ENCODE assay signal across 9 cellular contexts in the genomic region with DNA sequence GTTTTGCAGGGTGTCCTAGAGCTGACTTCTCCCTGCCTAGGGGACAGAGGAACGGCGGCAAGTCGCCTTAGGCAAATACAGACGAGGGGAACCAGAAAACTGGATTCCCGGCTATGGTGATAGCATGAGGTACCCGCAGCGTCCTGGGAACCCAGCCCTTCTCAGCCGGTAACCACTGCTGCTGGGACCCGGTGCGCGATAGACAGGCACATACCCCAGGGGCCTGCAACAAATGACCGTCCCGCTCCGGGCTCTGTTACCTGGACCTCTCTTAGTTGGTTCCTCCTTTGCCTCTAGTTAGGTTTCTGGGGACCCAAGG. TPM values are rescaled to one million over a fixed set of nuclear protein-coding genes. Genes with fewer than 3 reads are reported as not detected.
DNase-seq lines count a peak whose midpoint lies in the region; ATAC-seq, FAIRE-seq and TF ChIP-seq lines count a peak whose summit lies in the region.
"Had no signal": no experiment of that assay in that cellular context is flagged by ENCODE, and none has a peak within 500 bp of the region (broad histone marks: within the 10 kb centered on the region; RNA-seq: fewer than 3 reads in every experiment).

No MANE protein-coding gene starts in this region.

- POLR2A ChIA-PET in BJ (lab: Charles Lee), result interaction anchor here (0.8 kb wide), 1 partner anchor 232 kb away, joined by 3 read pairs; no protein-coding TSS in a partner anchor
- POLR2A ChIA-PET in Panc1 (lab: Charles Lee), result no interaction called here

- no TSS peak for BruUV-seq in Panc1 (replicated peaks; lab: Mats Ljungman, UMichigan)

- H2AFZ ChIP-seq in parathyroid adenoma, result peak overlapping the region; percentile 59

- H3K9me3 ChIP-seq in Panc1 (ENCODE audit: control insufficient read depth, insufficient read depth, low read depth, low read length) (no peaks in the 10 kb centered on the region), parathyroid adenoma (ENCODE audit: control insufficient read depth, low read length) (no peaks in the 10 kb centered on the region)

- no peak for DNase-seq in BJ (ENCODE audit: low read depth)
- DNase-seq in Panc1 (ENCODE audit: low read depth, low spot score), result no peak
- DNase-seq in dermis blood vessel endothelial cell, result no peak
- DNase-seq in urothelium cell line (ENCODE audit: low spot score), result no peak

- no peak for FAIRE-seq in urothelium cell line (lab: Jason Lieb, UNC)
- FAIRE-seq: endometrium had no signal

- ATAC-seq in GM21576 (IDR thresholded peaks at IDR 0.05; ENCODE audit: unreplicated experiment), result peak; percentile 20
- ATAC-seq in Panc1, result peak; percentile 71
- ATAC-seq in esophagus mucosa, result peak; percentile 8
- ATAC-seq in GM18519 (IDR thresholded peaks at IDR 0.05; ENCODE audit: low FRiP score, unreplicated experiment), result no peak

- H3K27ac ChIP-seq in Panc1 (ENCODE audit: low read length) (no peak overlapping the region), parathyroid adenoma (no peak overlapping the region)

- no peaks in the 10 kb centered on the region for H3K27me3 ChIP-seq in BJ (ENCODE audit: control insufficient read depth, insufficient read depth, low read length)
- H3K27me3 ChIP-seq in Panc1 (ENCODE audit: control insufficient read depth, insufficient read depth, low read length), result peaks cover 45% of the 10 kb centered on the region
- no peaks in the 10 kb centered on the region for H3K27me3 ChIP-seq in parathyroid adenoma (ENCODE audit: control insufficient read depth, insufficient read depth, low read length)

- H3K4me3 ChIP-seq in BJ (ENCODE audit: low read depth, low read length) (peak overlapping the region; percentile 72), Panc1 (ENCODE audit: low read depth in 2 of 2, low read length in 2 of 2) (peak overlapping the region; percentile 51 to 53), parathyroid adenoma (ENCODE audit: low read depth, low read length) (no peak overlapping the region)

- H3K79me2 ChIP-seq in parathyroid adenoma, result no peaks in the 10 kb centered on the region

- peaks cover 6% of the 10 kb centered on the region; the same call in 1 of the 2 replicates for H3K4me1 ChIP-seq in Panc1 (ENCODE audit: control insufficient read depth, insufficient read depth, low read length)
- H3K4me1 ChIP-seq in parathyroid adenoma, result peaks cover 3% of the 10 kb centered on the region

- H3K4me2 ChIP-seq in parathyroid adenoma (ENCODE audit: low read length), result peak overlapping the region; percentile 59

- TF ChIP-seq CTCF in BJ (IDR thresholded peaks at IDR 0.05; ENCODE audit: insufficient read depth, low read depth, low read length), result no peak
- peak; percentile 31 for TF ChIP-seq CTCF in Panc1 (IDR thresholded peaks at IDR 0.05)
- TF ChIP-seq CTCF in parathyroid adenoma (IDR thresholded peaks at IDR 0.05), result no peak

- CTCF ChIA-PET in BJ (lab: Yijun Ruan, JAX), result interaction anchor here (0.7 to 2.0 kb wide), 10 partner anchors 24 to 244 kb away, joined by 3 to 21 read pairs (median 4); no protein-coding TSS in a partner anchor
- CTCF ChIA-PET in Panc1 (lab: Charles Lee), result no interaction called here

- in situ Hi-C loops in Panc1 (cut with HindIII; ENCODE audit: low pct_unique_long_range_greater_than_20kb, low sequenced_read_pairs), result no loop called here

- intact Hi-C loops in Panc1 (cut with micrococcal nuclease; ENCODE audit: unreplicated experiment), result loop anchor here (1.0 kb wide), 2 partner anchors 9 to 245 kb away; no protein-coding TSS in a partner anchor

- H3K36me3 ChIP-seq in BJ (ENCODE audit: control insufficient read depth, insufficient read depth, low read length) (peaks cover 3% of the 10 kb centered on the region; the same call in 1 of the 2 replicates), Panc1 (ENCODE audit: control insufficient read depth, insufficient read depth, low read length) (peaks cover 3% of the 10 kb centered on the region; the same call in 1 of the 2 replicates), parathyroid adenoma (ENCODE audit: control insufficient read depth, insufficient read depth, low read length) (no peaks in the 10 kb centered on the region)

- H3K9ac ChIP-seq in parathyroid adenoma, result no peak overlapping the region

RNA-seq across cellular contexts. Expression of gene SERPINE2, which starts 0.6 kb away (rescaled TPM):
- 387 and 750 TPM in 2 replicates for polyA plus RNA-seq in BJ (2011; rRNA removed)
- polyA minus RNA-seq in BJ (2011; rRNA and poly(A)+ RNA removed), result 291 and 354 TPM in 2 replicates
- total RNA-seq in Panc1 (2021; ENCODE audit: unreplicated experiment) (3.1 TPM), esophagus mucosa (63.7 TPM), dermis blood vessel endothelial cell (2.3 and 5.1 TPM in 2 replicates)
- polyA plus RNA-seq in Panc1 (2012; ENCODE audit: insufficient read length), result 0.64 TPM

Comparison
In these comparisons a context has a peak if more than half of its experiments do, and no peak if none do; other contexts are left out.
1. RNA of gene SERPINE2, which starts 0.6 kb away (total RNA-seq): 63.7 TPM in esophagus mucosa (single experiment); 2.3 to 5.1 TPM in dermis blood vessel endothelial cell and 3.1 TPM in Panc1 (single experiment); every median in the first group is over 10 times any median in the second.